ENCODE assay signal across 1 cellular context in the genomic region with DNA sequence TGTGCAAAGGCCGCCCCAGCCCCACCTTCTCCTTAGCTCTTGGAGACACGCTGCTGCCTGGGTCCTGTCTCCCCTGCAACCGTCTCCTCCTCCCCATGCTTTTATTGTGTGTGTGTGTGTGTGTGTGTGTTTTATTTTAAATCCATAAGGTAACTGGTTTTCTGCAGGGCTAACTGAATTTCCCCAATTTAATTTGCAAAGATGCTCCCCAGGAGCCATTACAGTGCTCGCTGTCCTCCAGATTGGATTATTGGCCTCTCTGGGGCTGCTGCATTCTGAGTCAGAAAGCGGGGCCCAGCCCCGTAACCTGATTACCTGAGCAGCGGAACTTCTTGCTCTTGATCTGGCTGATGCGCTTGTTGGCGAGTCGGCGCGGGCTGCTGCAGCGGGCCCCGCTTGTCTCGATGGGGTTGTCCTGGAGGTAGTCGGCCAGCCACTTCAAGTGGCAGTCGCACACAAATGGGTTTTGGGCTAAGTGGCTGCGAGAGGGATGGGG.
TF ChIP-seq lines count a peak whose summit lies in the region.

No MANE protein-coding gene starts in this region.

TF ChIP-seq in GM23338, 12 proteins besides CTCF, POLR2A, EP300 and RAD21 (continued from another document):
- TF ChIP-seq, protein P1, sequence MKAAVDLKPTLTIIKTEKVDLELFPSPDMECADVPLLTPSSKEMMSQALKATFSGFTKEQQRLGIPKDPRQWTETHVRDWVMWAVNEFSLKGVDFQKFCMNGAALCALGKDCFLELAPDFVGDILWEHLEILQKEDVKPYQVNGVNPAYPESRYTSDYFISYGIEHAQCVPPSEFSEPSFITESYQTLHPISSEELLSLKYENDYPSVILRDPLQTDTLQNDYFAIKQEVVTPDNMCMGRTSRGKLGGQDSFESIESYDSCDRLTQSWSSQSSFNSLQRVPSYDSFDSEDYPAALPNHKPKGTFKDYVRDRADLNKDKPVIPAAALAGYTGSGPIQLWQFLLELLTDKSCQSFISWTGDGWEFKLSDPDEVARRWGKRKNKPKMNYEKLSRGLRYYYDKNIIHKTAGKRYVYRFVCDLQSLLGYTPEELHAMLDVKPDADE (IDR thresholded peaks at IDR 0.05) = no peak
- TF ChIP-seq, protein P2, sequence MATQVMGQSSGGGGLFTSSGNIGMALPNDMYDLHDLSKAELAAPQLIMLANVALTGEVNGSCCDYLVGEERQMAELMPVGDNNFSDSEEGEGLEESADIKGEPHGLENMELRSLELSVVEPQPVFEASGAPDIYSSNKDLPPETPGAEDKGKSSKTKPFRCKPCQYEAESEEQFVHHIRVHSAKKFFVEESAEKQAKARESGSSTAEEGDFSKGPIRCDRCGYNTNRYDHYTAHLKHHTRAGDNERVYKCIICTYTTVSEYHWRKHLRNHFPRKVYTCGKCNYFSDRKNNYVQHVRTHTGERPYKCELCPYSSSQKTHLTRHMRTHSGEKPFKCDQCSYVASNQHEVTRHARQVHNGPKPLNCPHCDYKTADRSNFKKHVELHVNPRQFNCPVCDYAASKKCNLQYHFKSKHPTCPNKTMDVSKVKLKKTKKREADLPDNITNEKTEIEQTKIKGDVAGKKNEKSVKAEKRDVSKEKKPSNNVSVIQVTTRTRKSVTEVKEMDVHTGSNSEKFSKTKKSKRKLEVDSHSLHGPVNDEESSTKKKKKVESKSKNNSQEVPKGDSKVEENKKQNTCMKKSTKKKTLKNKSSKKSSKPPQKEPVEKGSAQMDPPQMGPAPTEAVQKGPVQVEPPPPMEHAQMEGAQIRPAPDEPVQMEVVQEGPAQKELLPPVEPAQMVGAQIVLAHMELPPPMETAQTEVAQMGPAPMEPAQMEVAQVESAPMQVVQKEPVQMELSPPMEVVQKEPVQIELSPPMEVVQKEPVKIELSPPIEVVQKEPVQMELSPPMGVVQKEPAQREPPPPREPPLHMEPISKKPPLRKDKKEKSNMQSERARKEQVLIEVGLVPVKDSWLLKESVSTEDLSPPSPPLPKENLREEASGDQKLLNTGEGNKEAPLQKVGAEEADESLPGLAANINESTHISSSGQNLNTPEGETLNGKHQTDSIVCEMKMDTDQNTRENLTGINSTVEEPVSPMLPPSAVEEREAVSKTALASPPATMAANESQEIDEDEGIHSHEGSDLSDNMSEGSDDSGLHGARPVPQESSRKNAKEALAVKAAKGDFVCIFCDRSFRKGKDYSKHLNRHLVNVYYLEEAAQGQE (IDR thresholded peaks at IDR 0.05; ENCODE audit: unreplicated experiment) = no peak
- TF ChIP-seq STAT1 (IDR thresholded peaks at IDR 0.05; ENCODE audit: unreplicated experiment) = no peak
TF ChIP-seq in GM23338: peak in this region for 0.
